In the genomic region with DNA sequence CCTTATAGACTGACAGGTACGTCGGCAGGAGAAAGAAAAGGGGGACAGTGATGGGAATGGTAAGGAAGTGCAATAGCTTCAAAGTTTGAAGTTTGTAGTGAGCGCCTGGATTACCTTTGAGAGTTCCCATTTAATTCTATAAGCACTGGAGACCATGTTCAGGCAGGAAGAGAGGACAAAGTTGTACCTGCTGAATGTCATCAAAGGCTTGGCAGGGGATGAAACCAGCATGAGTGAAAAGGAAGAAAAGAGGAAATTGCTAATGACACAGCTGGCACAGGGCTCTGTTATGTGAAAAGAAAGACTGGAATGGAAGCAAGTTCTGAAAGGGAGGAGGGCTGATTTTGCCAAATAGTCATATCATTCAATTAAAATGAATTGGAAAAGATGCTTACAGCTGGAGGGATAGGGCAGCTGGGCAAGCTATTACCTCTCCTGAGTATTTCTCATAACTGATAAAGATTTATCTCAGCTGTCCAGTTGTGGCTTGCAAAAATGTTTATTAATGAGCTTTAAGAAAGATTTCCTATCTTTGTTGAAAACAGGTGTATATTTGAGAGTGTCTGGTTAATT, we compare ENCODE assay signal across 17 cellular contexts.
DNase-seq lines count a peak whose midpoint lies in the region; ATAC-seq, FAIRE-seq and TF ChIP-seq lines count a peak whose summit lies in the region.
"Had no signal": no experiment of that assay in that cellular context is flagged by ENCODE, and none has a peak within 500 bp of the region (broad histone marks: within the 10 kb centered on the region; RNA-seq: fewer than 3 reads in every experiment).

No MANE protein-coding gene starts in this region.

- 0 out of 2 replicates have a peak, but pooled peaks cover under 1% of the 10 kb centered on the region for H3K9me2 ChIP-seq in GM23338 (ENCODE audit: insufficient read depth)

- H4K5ac ChIP-seq in H1 (ENCODE audit: insufficient read length, low read depth, low read length): no peak overlapping the region

- no peaks in the 10 kb centered on the region for H3K23me2 ChIP-seq in H1 (ENCODE audit: low read depth, low read length)

- no peak overlapping the region for H3K9ac ChIP-seq in H1 (replicated peaks in 1 of 4; ENCODE audit: extremely low read depth in 1 of 4, low read depth in 3 of 4, low read length in 3 of 4)

- H3K27me3 Mint-ChIP-seq in GM23338 (ENCODE audit: insufficient read depth, low read depth, poor library complexity) (no peaks in the 10 kb centered on the region), nephron progenitor cell (ENCODE audit: low read depth, poor library complexity) (peaks cover 3% of the 10 kb centered on the region)
- H3K27me3 Mint-ChIP-seq: B cell; CD4-positive, CD25-positive, alpha-beta regulatory T cell had no signal

- no peak overlapping the region for H3K18ac ChIP-seq in H1 (ENCODE audit: extremely low read depth, low read length)

- no peak overlapping the region for H3K56ac ChIP-seq in H1 (replicated peaks; ENCODE audit: insufficient read length, low read depth, low read length)

- H3K23ac ChIP-seq in H1 (ENCODE audit: insufficient read length): no peak overlapping the region

- ATAC-seq in GM23338: peak; percentile 81
- ATAC-seq in GM19035 (IDR thresholded peaks at IDR 0.05; ENCODE audit: unreplicated experiment): no peak
- no peak for ATAC-seq in HG02798 (IDR thresholded peaks at IDR 0.05; ENCODE audit: poor library complexity, unreplicated experiment)
- ATAC-seq: HCT116, K562 had no signal

- no peak for TF ChIP-seq POLR2A in H1 (IDR thresholded peaks at IDR 0.05; ENCODE audit: control extremely low read depth in 1 of 2, low read depth in 2 of 2, low read length in 2 of 2)

- no peak overlapping the region for H2BK12ac ChIP-seq in H1 (ENCODE audit: low read depth, low read length)

- CTCF ChIA-PET in H1 (lab: Charles Lee; ENCODE audit: partially characterized antibody): interaction anchor here (0.7 to 1.6 kb wide), 10 partner anchors 9 to 369 kb away, joined by 3 to 10 read pairs (median 3); no protein-coding TSS in a partner anchor

- no peak overlapping the region for H3K27ac ChIP-seq in GM23338 (ENCODE audit: low read depth)
- no peak overlapping the region for H3K27ac ChIP-seq in H1 (ENCODE audit: low read depth, low read length)
- no peak overlapping the region for H3K27ac ChIP-seq in left ventricle myocardium inferior (replicated peaks)
- H3K27ac ChIP-seq: Peyer's patch had no signal

- H4K20me1 ChIP-seq in GM23338 (replicated peaks; ENCODE audit: insufficient read depth) (no peaks in the 10 kb centered on the region), H1 (replicated peaks in 1 of 2; ENCODE audit: control insufficient read depth in 1 of 2, insufficient read depth in 2 of 2, low read length in 2 of 2) (no peaks in the 10 kb centered on the region)

- TF ChIP-seq RAD21 in H1 (IDR thresholded peaks at IDR 0.05 in 1 of 2, conservative IDR thresholded peaks at IDR 0.05 in 1 of 2; ENCODE audit: low read depth in 2 of 2, low read length in 2 of 2): no peak

- H2AFZ ChIP-seq in GM23338 (no peak overlapping the region), H1 (ENCODE audit: low read length) (no peak overlapping the region)

- WGBS in H1 (ENCODE audit: extremely low coverage in 1 of 2, insufficient coverage in 1 of 2, insufficient read length in 1 of 2, insufficient replicate concordance in 2 of 2, low coverage in 1 of 2, low lambda C conversion rate in 2 of 2, missing lambda C conversion rate in 1 of 2), 2 experiments: 43% methylated on average over 3 of the region's 3 CpGs; no CpG with 5 or more reads in 1 of the 2 experiments

- H2BK5ac ChIP-seq in H1 (ENCODE audit: low read depth, low read length): no peak overlapping the region

- POLR2A ChIA-PET in H1 (lab: Charles Lee; ENCODE audit: partially characterized antibody): interaction anchor here (0.6 kb wide), 1 partner anchor 14 kb away, joined by 3 read pairs; no protein-coding TSS in a partner anchor

- H2BK120ac ChIP-seq in H1 (replicated peaks; ENCODE audit: low read depth, low read length): no peak overlapping the region

- H3K36me3 ChIP-seq in GM23338 (ENCODE audit: insufficient read depth): no peaks in the 10 kb centered on the region
- no peaks in the 10 kb centered on the region for H3K36me3 ChIP-seq in H1 (ENCODE audit: control insufficient read depth in 2 of 4, insufficient read depth in 4 of 4, low read length in 3 of 4)
- no peaks in the 10 kb centered on the region for H3K36me3 ChIP-seq in left ventricle myocardium inferior
- H3K36me3 ChIP-seq: Peyer's patch had no signal

- no peak overlapping the region for H2BK15ac ChIP-seq in H1 (ENCODE audit: low read length)

- peaks cover 26% of the 10 kb centered on the region for H3K4me1 Mint-ChIP-seq in GM23338
- H3K4me1 Mint-ChIP-seq in nephron progenitor cell: peaks cover 5% of the 10 kb centered on the region
- H3K4me1 Mint-ChIP-seq: B cell; CD4-positive, CD25-positive, alpha-beta regulatory T cell had no signal

- no peak for TF ChIP-seq EP300 in H1 (IDR thresholded peaks at IDR 0.05; ENCODE audit: borderline replicate concordance in 1 of 2, low read depth in 2 of 2, low read length in 2 of 2)

- H3K4me3 Mint-ChIP-seq in GM23338: peak overlapping the region; percentile 12; the same call in 2 of the 3 replicates
- no peak overlapping the region for H3K4me3 Mint-ChIP-seq in nephron progenitor cell
- H3K4me3 Mint-ChIP-seq: B cell; CD4-positive, CD25-positive, alpha-beta regulatory T cell had no signal

- intact Hi-C loops in left ventricle myocardium inferior (cut with micrococcal nuclease): no loop called here

- H3K4ac ChIP-seq in H1 (replicated peaks; ENCODE audit: insufficient read length, low read depth, low read length): no peak overlapping the region

- peak overlapping the region; percentile 36; the same call in 1 of the 2 replicates for H3K4me2 ChIP-seq in GM23338
- peak overlapping the region in 1 of 2 experiments; percentile 25; a peak in 1 of 4 replicates for H3K4me2 ChIP-seq in H1 (ENCODE audit: insufficient read depth in 1 of 2, low read depth in 2 of 2, low read length in 2 of 2)

- peak overlapping the region; percentile 7; the same call in 1 of the 2 replicates for H3K27ac Mint-ChIP-seq in GM23338
- H3K27ac Mint-ChIP-seq in nephron progenitor cell: peak overlapping the region; percentile 52
- H3K27ac Mint-ChIP-seq: B cell had no signal

- DNase-seq in GM23338 (ENCODE audit: low spot score) (peak; percentile 43), NCI-H69 (lab: John Stamatoyannopoulos, UW) (peak; percentile 77), H1 (ENCODE audit: low read depth in 1 of 2, low spot score in 2 of 2) (no peak), nephron progenitor cell (no peak), left ventricle myocardium inferior (no peak)
- DNase-seq: CD4-positive, CD25-positive, alpha-beta regulatory T cell; DMS53; NCI-H1417 treated with DMSO at 0.1 percent for 48 hours; NCI-H82; Peyer's patch; Right ventricle myocardium superior had no signal

- H4K8ac ChIP-seq in H1 (ENCODE audit: extremely low read depth, insufficient read depth, low read length): no peak overlapping the region

- peak; percentile 82 for FAIRE-seq in H1 (lab: Jason Lieb, UNC)
- FAIRE-seq: GM19239, K562 had no signal

- peaks cover 22% of the 10 kb centered on the region for H3K4me1 ChIP-seq in GM23338 (ENCODE audit: insufficient read depth)
- peaks cover 0 to 8% (median 3%) of the 10 kb centered on the region in 4 experiments; a peak in 4 of 7 replicates for H3K4me1 ChIP-seq in H1 (replicated peaks in 1 of 4; ENCODE audit: control insufficient read depth in 3 of 4, insufficient read depth in 4 of 4, low read length in 3 of 4)
- H3K4me1 ChIP-seq in left ventricle myocardium inferior: peaks cover 11% of the 10 kb centered on the region
- H3K4me1 ChIP-seq: Peyer's patch had no signal

- no peaks in the 10 kb centered on the region for H3F3A ChIP-seq in GM23338 (replicated peaks; ENCODE audit: low read depth)

- H3K9me3 Mint-ChIP-seq in GM23338 (no peaks in the 10 kb centered on the region), nephron progenitor cell (no peaks in the 10 kb centered on the region)
- H3K9me3 Mint-ChIP-seq: CD4-positive, CD25-positive, alpha-beta regulatory T cell had no signal

- H2BK20ac ChIP-seq in H1 (ENCODE audit: low read length): no peak overlapping the region

- TF ChIP-seq CTCF in GM23338 (conservative IDR thresholded peaks at IDR 0.05; ENCODE audit: low read depth in 2 of 2) (no peak), H1 (IDR thresholded peaks at IDR 0.05; ENCODE audit: control extremely low read depth in 1 of 3, insufficient read depth in 1 of 3, low read depth in 1 of 3, low read length in 3 of 3) (no peak), nephron progenitor cell (IDR thresholded peaks at IDR 0.05) (no peak), left ventricle myocardium inferior (IDR thresholded peaks at IDR 0.05; ENCODE audit: borderline replicate concordance) (no peak)

- H3K36me3 Mint-ChIP-seq in GM23338 (ENCODE audit: low read depth) (no peaks in the 10 kb centered on the region), nephron progenitor cell (ENCODE audit: low read depth) (no peaks in the 10 kb centered on the region)
- H3K36me3 Mint-ChIP-seq: CD4-positive, CD25-positive, alpha-beta regulatory T cell had no signal

- H2AK5ac ChIP-seq in H1 (ENCODE audit: low read depth, low read length): no peak overlapping the region

- H3K4me3 ChIP-seq in GM23338 (no peak overlapping the region), H1 (ENCODE audit: extremely low read depth in 1 of 4, insufficient read depth in 2 of 4, low read depth in 3 of 4, low read length in 4 of 4) (peak overlapping the region in 1 of 4 experiments; percentile 14; a peak in 1 of 8 replicates), left ventricle myocardium inferior (no peak overlapping the region)
- H3K4me3 ChIP-seq: K562, Peyer's patch had no signal

- H3K27me3 ChIP-seq in GM23338 (ENCODE audit: insufficient read depth): no peaks in the 10 kb centered on the region
- no peaks in the 10 kb centered on the region for H3K27me3 ChIP-seq in H1 (replicated peaks in 1 of 4; ENCODE audit: control insufficient read depth in 3 of 4, extremely low read depth in 1 of 4, insufficient read depth in 3 of 4, low read length in 3 of 4)
- H3K27me3 ChIP-seq in left ventricle myocardium inferior (ENCODE audit: low read depth): no peaks in the 10 kb centered on the region
- H3K27me3 ChIP-seq: Peyer's patch had no signal

- no peak overlapping the region for H3K14ac ChIP-seq in H1 (ENCODE audit: insufficient read length)

- H4K91ac ChIP-seq in H1 (replicated peaks; ENCODE audit: insufficient read length, low read length): no peak overlapping the region

- H3K9me3 ChIP-seq in H1 (ENCODE audit: insufficient read depth in 2 of 2, low read depth in 1 of 2, low read length in 1 of 2) (no peaks in the 10 kb centered on the region), left ventricle myocardium inferior (replicated peaks) (no peaks in the 10 kb centered on the region)
- H3K9me3 ChIP-seq: Peyer's patch had no signal

- H3K79me1 ChIP-seq in H1 (ENCODE audit: low read depth, low read length): no peaks in the 10 kb centered on the region

- H3K79me2 ChIP-seq in GM23338 (replicated peaks; ENCODE audit: insufficient read depth) (no peaks in the 10 kb centered on the region), H1 (ENCODE audit: control insufficient read depth in 1 of 2, insufficient read depth in 2 of 2, low read length in 2 of 2) (no peaks in the 10 kb centered on the region)

TF ChIP-seq in GM23338, 12 proteins besides CTCF, POLR2A, EP300 and RAD21 (continues in another document):
- no peak for TF ChIP-seq ZNF114 (CRISPR knock-in tag; IDR thresholded peaks at IDR 0.05)

Comparison
In these comparisons a context has a peak if more than half of its experiments do, and no peak if none do; other contexts are left out.
1. DNase-seq: peak in GM23338 (single experiment) and NCI-H69 (single experiment); none in H1 (0 of 2), nephron progenitor cell (single experiment) and left ventricle myocardium inferior (single experiment).